ENCODE assay signal across 9 cellular contexts in genomic region chr11:3781423-3781822, GRCh38. TPM values are rescaled to one million over a fixed set of nuclear protein-coding genes. Genes with fewer than 3 reads are reported as not detected.
A peak's percentile ranks its signal among the peaks of the same experiment; 100 is the strongest.
DNase-seq lines count a peak whose midpoint lies in the region; ATAC-seq and TF ChIP-seq lines count a peak whose summit lies in the region.
"Had no signal": no experiment of that assay in that cellular context is flagged by ENCODE, and none has a peak within 500 bp of the region (broad histone marks: within the 10 kb centered on the region; RNA-seq: fewer than 3 reads in every experiment).

No MANE protein-coding gene starts in this region.

- DNase-seq in activated T-cell treated with anti-CD3 and anti-CD28 coated beads, Interleukin-2, amount 50 U/mL, for 72 hours = no peak
- no peak for DNase-seq in activated T-cell treated with anti-CD3 and anti-CD28 coated beads, Interleukin-2, amount 50 U/mL, for 48 hours
- DNase-seq in RWPE2 (ENCODE audit: low spot score) = no peak
- peak; percentile 20 for DNase-seq in fibroblast of gingiva (ENCODE audit: low read depth)
- DNase-seq in neuronal stem cell (ENCODE audit: low spot score) = no peak
- no peak for DNase-seq in activated CD8-positive, alpha-beta memory T cell treated with anti-CD3 and anti-CD28 coated beads, Interleukin-2, amount 50 U/mL, for 48 hours
- DNase-seq in NCI-H345 (lab: John Stamatoyannopoulos, UW) = no peak
- DNase-seq: NCI-H2171 treated with DMSO at 0.1 percent for 48 hours had no signal

- H3K4me3 Mint-ChIP-seq in activated T-cell treated with anti-CD3 and anti-CD28 coated beads, Interleukin-2, amount 50 U/mL, for 72 hours = peak overlapping the region; percentile 17 to 32

- no peak overlapping the region for H2BK15ac ChIP-seq in neuronal stem cell (ENCODE audit: low read length)

- H4K8ac ChIP-seq in neuronal stem cell (ENCODE audit: low read depth, low read length) = no peak overlapping the region

- H3K27me3 ChIP-seq in RWPE2 (ENCODE audit: insufficient read depth, poor library complexity, severe bottlenecking) (no peaks in the 10 kb centered on the region), skeletal muscle satellite cell (ENCODE audit: control insufficient read depth, insufficient read depth, low read length) (no peaks in the 10 kb centered on the region), neuronal stem cell (ENCODE audit: control insufficient read depth in 3 of 3, insufficient read depth in 3 of 3, low read depth in 1 of 3, low read length in 3 of 3) (no peaks in the 10 kb centered on the region)

- no peak overlapping the region for H2AK5ac ChIP-seq in neuronal stem cell (ENCODE audit: low read depth, low read length)

- no peak overlapping the region for H3K18ac ChIP-seq in neuronal stem cell (ENCODE audit: low read length)

- H3K9me3 ChIP-seq in RWPE2 (ENCODE audit: severe bottlenecking) = no peaks in the 10 kb centered on the region
- H3K9me3 ChIP-seq in skeletal muscle satellite cell (replicated peaks; ENCODE audit: low read length) = no peaks in the 10 kb centered on the region
- H3K9me3 ChIP-seq in neuronal stem cell (replicated peaks in 1 of 2; ENCODE audit: control insufficient read depth in 2 of 2, insufficient read depth in 1 of 2, low read depth in 1 of 2, low read length in 2 of 2) = no peaks in the 10 kb centered on the region

- H2BK12ac ChIP-seq in neuronal stem cell (ENCODE audit: low read length) = no peak overlapping the region

- H3K23ac ChIP-seq in neuronal stem cell (ENCODE audit: low read depth, low read length, poor library complexity) = no peak overlapping the region

- peaks cover 16% of the 10 kb centered on the region for H3K4me1 ChIP-seq in RWPE2 (ENCODE audit: insufficient read depth, poor library complexity, severe bottlenecking)
- H3K4me1 ChIP-seq in skeletal muscle satellite cell (ENCODE audit: control insufficient read depth, insufficient read depth, low read length) = peaks cover 29% of the 10 kb centered on the region
- no peaks in the 10 kb centered on the region for H3K4me1 ChIP-seq in neuronal stem cell (ENCODE audit: control insufficient read depth in 2 of 2, insufficient read depth in 1 of 2, low read depth in 1 of 2, low read length in 2 of 2)

- ATAC-seq in activated T-cell treated with anti-CD3 and anti-CD28 coated beads, Interleukin-2, amount 50 U/mL, for 72 hours (replicated peaks in 1 of 2) = no peak
- peak; percentile 51; the same call in 1 of the 3 replicates for ATAC-seq in RWPE2 (ENCODE audit: low read depth)

- peak overlapping the region; percentile 65 for H3K27ac Mint-ChIP-seq in activated T-cell treated with anti-CD3 and anti-CD28 coated beads, Interleukin-2, amount 50 U/mL, for 72 hours

- peaks cover 63% of the 10 kb centered on the region for H3K4me1 Mint-ChIP-seq in activated T-cell treated with anti-CD3 and anti-CD28 coated beads, Interleukin-2, amount 50 U/mL, for 72 hours (ENCODE audit: low read depth)

- peaks cover 2% of the 10 kb centered on the region for H3K79me1 ChIP-seq in neuronal stem cell (ENCODE audit: low read depth, low read length)

- H3K36me3 Mint-ChIP-seq in activated T-cell treated with anti-CD3 and anti-CD28 coated beads, Interleukin-2, amount 50 U/mL, for 72 hours (ENCODE audit: insufficient read depth in 2 of 2) = peaks cover 9 to 42% of the 10 kb centered on the region in 2 donors

- H3K27ac ChIP-seq in RWPE2 (ENCODE audit: poor library complexity, severe bottlenecking) = peak overlapping the region; percentile 21
- H3K27ac ChIP-seq in neuronal stem cell (replicated peaks; ENCODE audit: low read length) = no peak overlapping the region

- no CpG with 5 or more reads among the region's 2 CpGs for WGBS in neuronal stem cell (ENCODE audit: extremely low coverage in 2 of 2, insufficient read length in 2 of 2, insufficient replicate concordance in 1 of 2), 2 donors

- H2BK5ac ChIP-seq in neuronal stem cell (ENCODE audit: low read length) = no peak overlapping the region

- H3K27me3 Mint-ChIP-seq in activated T-cell treated with anti-CD3 and anti-CD28 coated beads, Interleukin-2, amount 50 U/mL, for 72 hours (ENCODE audit: low read depth) = no peaks in the 10 kb centered on the region

- no peak overlapping the region for H2AFZ ChIP-seq in neuronal stem cell (ENCODE audit: low read length)

- TF ChIP-seq CTCF in RWPE2 (IDR thresholded peaks at IDR 0.05; ENCODE audit: poor library complexity, severe bottlenecking) = no peak

- H3K9me3 Mint-ChIP-seq in activated T-cell treated with anti-CD3 and anti-CD28 coated beads, Interleukin-2, amount 50 U/mL, for 72 hours = no peaks in the 10 kb centered on the region

- H3K4me2 ChIP-seq in skeletal muscle satellite cell (ENCODE audit: low read length) (peak overlapping the region; percentile 26), neuronal stem cell (ENCODE audit: insufficient read depth, low read length, poor library complexity, severe bottlenecking) (no peak overlapping the region)

- peaks cover 66% of the 10 kb centered on the region for H3K36me3 ChIP-seq in RWPE2 (ENCODE audit: low read depth)
- peaks cover 43% of the 10 kb centered on the region for H3K36me3 ChIP-seq in skeletal muscle satellite cell (ENCODE audit: insufficient read depth, low read length)
- H3K36me3 ChIP-seq in neuronal stem cell (replicated peaks in 1 of 2; ENCODE audit: control insufficient read depth in 2 of 2, insufficient read depth in 2 of 2, low read length in 2 of 2) = peaks cover 12 to 91% of the 10 kb centered on the region in 2 donors

- H3K9ac ChIP-seq in skeletal muscle satellite cell (ENCODE audit: low read depth, low read length) = peak overlapping the region; percentile 40
- no peak overlapping the region for H3K9ac ChIP-seq in neuronal stem cell (ENCODE audit: low read depth, low read length, poor library complexity)

- no peak overlapping the region for H4K91ac ChIP-seq in neuronal stem cell (ENCODE audit: low read depth, low read length, poor library complexity)

- no peak overlapping the region for H2BK120ac ChIP-seq in neuronal stem cell (ENCODE audit: low read depth, low read length)

- H3K4me3 ChIP-seq in RWPE2 (ENCODE audit: severe bottlenecking) (no peak overlapping the region), skeletal muscle satellite cell (ENCODE audit: low read length) (no peak overlapping the region), neuronal stem cell (ENCODE audit: low read length in 2 of 2) (no peak overlapping the region)

- no peak overlapping the region for H3K14ac ChIP-seq in neuronal stem cell (ENCODE audit: low read length)

- H3K4ac ChIP-seq in neuronal stem cell (ENCODE audit: low read length) = no peak overlapping the region

RNA-seq across cellular contexts. Expression of gene NUP98, which starts 15.9 kb away (rescaled TPM):
- 100 to 1,000 TPM; 141 to 149 TPM for total RNA-seq in activated T-cell treated with anti-CD3 and anti-CD28 coated beads, Interleukin-2, amount 50 U/mL, for 72 hours
- total RNA-seq in skeletal muscle satellite cell (2012; rRNA removed) = 107 and 110 TPM in 2 replicates
- 52.1 TPM for polyA plus RNA-seq in neuronal stem cell (2013, experiment 1 of 2)
- polyA plus RNA-seq in neuronal stem cell (2013, experiment 2 of 2) = 48.7 TPM

RNA-seq across cellular contexts. Expression of gene PGAP2, which starts 26.9 kb away (rescaled TPM):
- 10 to 100 TPM; 37.6 to 45.9 TPM for total RNA-seq in activated T-cell treated with anti-CD3 and anti-CD28 coated beads, Interleukin-2, amount 50 U/mL, for 72 hours
- 11.9 and 13.3 TPM in 2 replicates for total RNA-seq in skeletal muscle satellite cell (2012; rRNA removed)
- 33.5 TPM for polyA plus RNA-seq in neuronal stem cell (2013, experiment 1 of 2)
- 32.9 TPM for polyA plus RNA-seq in neuronal stem cell (2013, experiment 2 of 2)

RNA-seq across cellular contexts. Expression of gene RHOG, which starts 59.3 kb away (rescaled TPM):
- 100 to 1,000 TPM; 196 to 215 TPM for total RNA-seq in activated T-cell treated with anti-CD3 and anti-CD28 coated beads, Interleukin-2, amount 50 U/mL, for 72 hours
- 17.0 and 24.1 TPM in 2 replicates for total RNA-seq in skeletal muscle satellite cell (2012; rRNA removed)
- polyA plus RNA-seq in neuronal stem cell (2013, experiment 1 of 2) = 28.1 TPM
- 26.3 TPM for polyA plus RNA-seq in neuronal stem cell (2013, experiment 2 of 2)
